Comparison of ENCODE assay signal across 23 cellular contexts in the genomic region with DNA sequence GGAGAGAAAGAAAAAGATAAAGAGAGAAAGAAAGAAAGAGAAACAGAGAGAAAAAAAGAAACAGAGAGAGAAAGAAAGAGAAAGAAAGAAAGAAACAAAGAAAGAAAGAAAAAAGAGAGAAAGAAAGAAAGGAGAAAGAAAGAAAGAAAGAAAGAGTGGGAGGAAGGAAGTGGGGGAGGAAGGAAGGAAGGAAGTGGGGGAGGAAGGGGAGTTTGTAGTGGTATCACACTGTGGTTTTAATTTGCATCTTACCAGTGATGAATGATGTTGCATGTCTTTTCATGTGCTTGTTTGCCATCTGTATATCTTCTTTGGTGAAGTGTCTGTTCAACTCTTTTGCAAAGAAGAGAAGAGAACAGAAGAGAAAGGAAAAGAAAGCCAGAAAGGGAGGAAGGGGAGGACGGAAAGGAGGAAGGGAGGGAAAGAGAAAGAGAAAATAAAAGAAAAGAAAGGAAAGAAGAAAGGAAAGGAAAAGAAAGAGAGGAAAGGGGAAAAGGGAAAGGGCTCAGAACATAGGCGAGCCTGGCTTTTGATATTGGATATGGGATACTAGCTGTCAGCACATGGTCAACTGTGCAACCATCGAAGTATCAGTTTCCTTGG.
A peak's percentile ranks its signal among the peaks of the same experiment; 100 is the strongest.
DNase-seq lines count a peak whose midpoint lies in the region; ATAC-seq and TF ChIP-seq lines count a peak whose summit lies in the region.
"Had no signal": no experiment of that assay in that cellular context is flagged by ENCODE, and none has a peak within 500 bp of the region (broad histone marks: within the 10 kb centered on the region; RNA-seq: fewer than 3 reads in every experiment).

No MANE protein-coding gene starts in this region.

- ATAC-seq in activated naive CD4-positive, alpha-beta T cell treated with anti-CD3 and anti-CD28 coated beads, Interleukin-2, amount 50 U/mL, for 72 hours = peak in 1 of 2 donors; percentile 24
- peak; percentile 76 for ATAC-seq in stimulated activated naive CD8-positive, alpha-beta T cell treated with anti-CD3 and anti-CD28 coated beads, Interleukin-15, amount 100 ng/mL, for 72 hours
- ATAC-seq: left colon, upper lobe of right lung had no signal

- H3K4me3 ChIP-seq in right atrium auricular region = no peak overlapping the region
- H3K4me3 ChIP-seq: adrenal gland, breast epithelium, neural progenitor cell, skin epidermis, upper lobe of right lung had no signal

- H3K9me3 Mint-ChIP-seq in activated naive CD4-positive, alpha-beta T cell treated with anti-CD3 and anti-CD28 coated beads, Interleukin-2, amount 50 U/mL, for 72 hours = peaks cover 15% of the 10 kb centered on the region in 2 donors
- no peaks in the 10 kb centered on the region for H3K9me3 Mint-ChIP-seq in T-helper 2 cell treated with Interferon-gamma antibody and Interleukin-4, amounts not matched to agents 5 μg/mL and 100 μg/mL, for 36 hours
- peaks cover 3% of the 10 kb centered on the region for H3K9me3 Mint-ChIP-seq in chondrocyte (ENCODE audit: low read depth)
- H3K9me3 Mint-ChIP-seq in stimulated activated naive CD8-positive, alpha-beta T cell treated with anti-CD3 and anti-CD28 coated beads, Interleukin-15, amount 100 ng/mL, for 72 hours = peaks cover 15 to 25% of the 10 kb centered on the region in 2 donors
- H3K9me3 Mint-ChIP-seq: HFFc6, mesothelial cell of epicardium, neural progenitor cell had no signal

- H3K27ac Mint-ChIP-seq in activated naive CD4-positive, alpha-beta T cell treated with anti-CD3 and anti-CD28 coated beads, Interleukin-2, amount 50 U/mL, for 72 hours = peak overlapping the region; percentile 72 to 86
- no peak overlapping the region for H3K27ac Mint-ChIP-seq in T-helper 2 cell treated with Interferon-gamma antibody and Interleukin-4, amounts not matched to agents 5 μg/mL and 100 μg/mL, for 36 hours
- peak overlapping the region; percentile 3 for H3K27ac Mint-ChIP-seq in chondrocyte (ENCODE audit: unreplicated experiment)
- H3K27ac Mint-ChIP-seq in stimulated activated naive CD8-positive, alpha-beta T cell treated with anti-CD3 and anti-CD28 coated beads, Interleukin-15, amount 100 ng/mL, for 72 hours = peak overlapping the region; percentile 82 to 98
- H3K27ac Mint-ChIP-seq: HFFc6, mesothelial cell of epicardium, neural progenitor cell had no signal

- TF ChIP-seq CTCF in chondrocyte (IDR thresholded peaks at IDR 0.05) = no peak
- TF ChIP-seq CTCF in right atrium auricular region (IDR thresholded peaks at IDR 0.05) = no peak

- H3K36me3 Mint-ChIP-seq in activated naive CD4-positive, alpha-beta T cell treated with anti-CD3 and anti-CD28 coated beads, Interleukin-2, amount 50 U/mL, for 72 hours = peaks cover 0 to 17% of the 10 kb centered on the region in 2 donors
- H3K36me3 Mint-ChIP-seq in T-helper 2 cell treated with Interferon-gamma antibody and Interleukin-4, amounts not matched to agents 5 μg/mL and 100 μg/mL, for 36 hours (ENCODE audit: low read depth) = no peaks in the 10 kb centered on the region
- H3K36me3 Mint-ChIP-seq in chondrocyte (ENCODE audit: low read depth) = no peaks in the 10 kb centered on the region
- H3K36me3 Mint-ChIP-seq: mesothelial cell of epicardium, neural progenitor cell had no signal

- H3K4me1 Mint-ChIP-seq in T-helper 2 cell treated with Interferon-gamma antibody and Interleukin-4, amounts not matched to agents 5 μg/mL and 100 μg/mL, for 36 hours (ENCODE audit: low read depth) = peaks cover 8% of the 10 kb centered on the region
- H3K4me1 Mint-ChIP-seq in chondrocyte (ENCODE audit: low read depth) = peaks cover 74% of the 10 kb centered on the region
- H3K4me1 Mint-ChIP-seq in stimulated activated naive CD8-positive, alpha-beta T cell treated with anti-CD3 and anti-CD28 coated beads, Interleukin-15, amount 100 ng/mL, for 72 hours = peaks cover 31% of the 10 kb centered on the region

- no peaks in the 10 kb centered on the region for H3K4me1 ChIP-seq in right atrium auricular region
- H3K4me1 ChIP-seq: breast epithelium, neural progenitor cell, upper lobe of right lung had no signal

- no peaks in the 10 kb centered on the region for H3K27me3 ChIP-seq in right atrium auricular region
- H3K27me3 ChIP-seq: neural progenitor cell had no signal

- no peak overlapping the region for H3K27ac ChIP-seq in right atrium auricular region
- H3K27ac ChIP-seq: adrenal gland, breast epithelium, neural progenitor cell, RWPE1, skin epidermis, upper lobe of right lung had no signal

- peak overlapping the region; percentile 21 for H3K4me3 Mint-ChIP-seq in T-helper 2 cell treated with Interferon-gamma antibody and Interleukin-4, amounts not matched to agents 5 μg/mL and 100 μg/mL, for 36 hours
- H3K4me3 Mint-ChIP-seq in chondrocyte (ENCODE audit: unreplicated experiment) = no peak overlapping the region
- peak overlapping the region; percentile 27 to 34 for H3K4me3 Mint-ChIP-seq in stimulated activated naive CD8-positive, alpha-beta T cell treated with anti-CD3 and anti-CD28 coated beads, Interleukin-15, amount 100 ng/mL, for 72 hours
- H3K4me3 Mint-ChIP-seq: HFFc6, mesothelial cell of epicardium, neural progenitor cell had no signal

- no peaks in the 10 kb centered on the region for H3K9me3 ChIP-seq in right atrium auricular region
- H3K9me3 ChIP-seq: adrenal gland, breast epithelium, SK-N-SH, upper lobe of right lung had no signal

- DNase-seq in activated naive CD4-positive, alpha-beta T cell treated with anti-CD3 and anti-CD28 coated beads, Interleukin-2, amount 50 U/mL, for 72 hours (ENCODE audit: low spot score in 2 of 2) = no peak
- DNase-seq in activated naive CD4-positive, alpha-beta T cell treated with anti-CD3 and anti-CD28 coated beads, Interleukin-2, amount 50 U/mL, for 16 hours = no peak
- no peak for DNase-seq in T-helper 2 cell treated with Interferon-gamma antibody and Interleukin-4, amounts not matched to agents 5 μg/mL and 100 μg/mL, for 36 hours (ENCODE audit: low spot score)
- no peak for DNase-seq in chondrocyte (ENCODE audit: low spot score)
- DNase-seq in stimulated activated naive CD8-positive, alpha-beta T cell treated with anti-CD3 and anti-CD28 coated beads, Interleukin-15, amount 100 ng/mL, for 72 hours = no peak
- no peak for DNase-seq in NCI-H2196 treated with DMSO at 0.1 percent for 48 hours (lab: John Stamatoyannopoulos, UW; ENCODE audit: unreplicated experiment)
- DNase-seq in right atrium auricular region (ENCODE audit: low spot score) = no peak
- no peak for DNase-seq in DMS53 treated with DMSO at 0.1 percent for 48 hours (lab: John Stamatoyannopoulos, UW; ENCODE audit: unreplicated experiment)
- DNase-seq: activated CD4-positive, alpha-beta T cell treated with anti-CD3 and anti-CD28 coated beads for 1 hour; adrenal gland; HFFc6; left colon; NCI-H1092 treated with DMSO at 0.1 percent for 48 hours; NCI-H2029 treated with DMSO at 0.1 percent for 48 hours; NCI-H446; SK-N-SH; T-helper 9 cell; upper lobe of right lung had no signal

- no peaks in the 10 kb centered on the region for H3K36me3 ChIP-seq in right atrium auricular region
- H3K36me3 ChIP-seq: adrenal gland, breast epithelium, neural progenitor cell, upper lobe of right lung had no signal

- peaks cover 19% of the 10 kb centered on the region for H3K27me3 Mint-ChIP-seq in T-helper 2 cell treated with Interferon-gamma antibody and Interleukin-4, amounts not matched to agents 5 μg/mL and 100 μg/mL, for 36 hours (ENCODE audit: low read depth)
- H3K27me3 Mint-ChIP-seq in chondrocyte (ENCODE audit: low read depth) = no peaks in the 10 kb centered on the region
- H3K27me3 Mint-ChIP-seq in stimulated activated naive CD8-positive, alpha-beta T cell treated with anti-CD3 and anti-CD28 coated beads, Interleukin-15, amount 100 ng/mL, for 72 hours = peaks cover 63% of the 10 kb centered on the region
